ENCODE assay signal across 25 cellular contexts in the genomic region with DNA sequence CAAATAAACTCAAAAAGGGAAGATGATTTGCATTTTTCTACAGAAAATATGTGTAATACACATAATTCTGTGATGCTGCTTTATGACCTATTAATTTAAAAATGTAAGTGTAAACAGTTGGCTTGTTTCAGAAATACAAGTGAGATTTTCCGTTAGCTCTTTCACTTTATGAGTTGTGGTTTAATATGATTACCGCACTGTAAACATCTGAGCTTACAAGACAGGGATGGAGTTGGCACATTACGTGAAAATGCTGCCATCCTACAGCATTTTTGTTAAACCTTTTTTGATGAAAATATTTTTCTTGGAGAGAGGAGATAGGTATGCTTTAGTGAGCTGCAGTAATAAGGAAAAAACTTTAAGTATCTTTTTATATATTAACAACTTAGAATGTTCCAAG.
A peak's percentile ranks its signal among the peaks of the same experiment; 100 is the strongest.
DNase-seq lines count a peak whose midpoint lies in the region; TF ChIP-seq lines count a peak whose summit lies in the region.
"Had no signal": no experiment of that assay in that cellular context is flagged by ENCODE, and none has a peak within 500 bp of the region (broad histone marks: within the 10 kb centered on the region; RNA-seq: fewer than 3 reads in every experiment).

No MANE protein-coding gene starts in this region.

- H3K36me3 ChIP-seq in MG63 = no peaks in the 10 kb centered on the region
- H3K36me3 ChIP-seq in fibroblast of lung (ENCODE audit: control insufficient read depth, insufficient read depth, low read length) = no peaks in the 10 kb centered on the region
- H3K36me3 ChIP-seq: BLaER1 treated with 17β-estradiol and CSF1 and Interleukin-3, amounts not matched to agents 10 nM and 100 nM had no signal

- H3K9me3 Mint-ChIP-seq in osteocyte (ENCODE audit: unreplicated experiment) (peaks cover 25% of the 10 kb centered on the region), type B pancreatic cell (no peaks in the 10 kb centered on the region)
- H3K9me3 Mint-ChIP-seq: GM23338 had no signal

- H3K27ac ChIP-seq in fibroblast of lung (ENCODE audit: insufficient read depth, low read length) = no peak overlapping the region
- H3K27ac ChIP-seq: BLaER1 treated with 17β-estradiol and CSF1 and Interleukin-3, amounts not matched to agents 10 nM and 100 nM; KMS-11; RWPE1 had no signal

- no peak overlapping the region for H3K9ac ChIP-seq in fibroblast of lung (ENCODE audit: insufficient read depth, low read length)
- H3K9ac ChIP-seq: BLaER1 treated with 17β-estradiol and CSF1 and Interleukin-3, amounts not matched to agents 10 nM and 100 nM; KMS-11 had no signal

- no peaks in the 10 kb centered on the region for H3K79me2 ChIP-seq in fibroblast of lung (ENCODE audit: control insufficient read depth, insufficient read depth, low read length)

- H3K4me1 Mint-ChIP-seq in osteocyte (ENCODE audit: unreplicated experiment) (peaks cover 57% of the 10 kb centered on the region), type B pancreatic cell (ENCODE audit: unreplicated experiment) (no peaks in the 10 kb centered on the region)
- H3K4me1 Mint-ChIP-seq: CD4-positive, alpha-beta memory T cell; IgD-negative memory B cell had no signal

- peak; percentile 82 for DNase-seq in H4 (ENCODE audit: low spot score)
- peak; percentile 50 for DNase-seq in MG63
- peak in 1 of 2 donors; percentile 63 for DNase-seq in fibroblast of lung (ENCODE audit: low read depth in 2 of 2)
- no peak for DNase-seq in osteocyte (ENCODE audit: extremely low spot score, unreplicated experiment)
- DNase-seq in NCI-H345 treated with DMSO at 0.1 percent for 48 hours (lab: John Stamatoyannopoulos, UW; ENCODE audit: unreplicated experiment) = no peak
- DNase-seq in HUDEP-2 (lab: John Stamatoyannopoulos, UW; ENCODE audit: unreplicated experiment in 76 of 76) = no peak
- DNase-seq in type B pancreatic cell (ENCODE audit: extremely low spot score, unreplicated experiment) = no peak
- no peak for DNase-seq in DMS53 (lab: John Stamatoyannopoulos, UW)
- DNase-seq: AML-193; CD4-positive, alpha-beta memory T cell; COR-L47; DMS 273 treated with DMSO at 0.1 percent for 48 hours; DND-41; NCI-H1092 treated with DMSO at 0.1 percent for 48 hours; NCI-H1436; NCI-H1930; NCI-H446 treated with DMSO at 0.1 percent for 48 hours; NCI-H526 treated with DMSO at 0.1 percent for 48 hours; SHP77; T-helper 1 cell had no signal

- no peak overlapping the region for H2AFZ ChIP-seq in fibroblast of lung (ENCODE audit: low read length)

- H3K36me3 Mint-ChIP-seq in osteocyte (ENCODE audit: unreplicated experiment) = peaks cover 3% of the 10 kb centered on the region
- H3K36me3 Mint-ChIP-seq in type B pancreatic cell = peaks cover 3% of the 10 kb centered on the region
- H3K36me3 Mint-ChIP-seq: CD4-positive, alpha-beta memory T cell; IgD-negative memory B cell had no signal

- H3K27ac Mint-ChIP-seq in osteocyte (ENCODE audit: unreplicated experiment) (peak overlapping the region; percentile 81), type B pancreatic cell (no peak overlapping the region)
- H3K27ac Mint-ChIP-seq: CD4-positive, alpha-beta memory T cell; GM23338; IgD-negative memory B cell had no signal

- H3K27me3 ChIP-seq in MG63 (no peaks in the 10 kb centered on the region), fibroblast of lung (ENCODE audit: control insufficient read depth, insufficient read depth, low read length) (no peaks in the 10 kb centered on the region)
- H3K27me3 ChIP-seq: BLaER1 treated with 17β-estradiol and CSF1 and Interleukin-3, amounts not matched to agents 10 nM and 100 nM had no signal

- TF ChIP-seq CTCF in fibroblast of lung (conservative IDR thresholded peaks at IDR 0.05 in 1 of 2, IDR thresholded peaks at IDR 0.05 in 1 of 2; ENCODE audit: low read depth in 1 of 2, low read length in 2 of 2) = no peak
- no peak for TF ChIP-seq CTCF in osteocyte (IDR thresholded peaks at IDR 0.05)
- no peak for TF ChIP-seq CTCF in type B pancreatic cell (conservative IDR thresholded peaks at IDR 0.05)

- no peaks in the 10 kb centered on the region for H3K4me1 ChIP-seq in fibroblast of lung (ENCODE audit: control insufficient read depth, extremely low read depth, insufficient read depth, low read length)
- H3K4me1 ChIP-seq: BLaER1 treated with 17β-estradiol and CSF1 and Interleukin-3, amounts not matched to agents 10 nM and 100 nM had no signal

- peaks cover 3% of the 10 kb centered on the region; the same call in 1 of the 2 replicates for H3K9me3 ChIP-seq in MG63
- H3K9me3 ChIP-seq in fibroblast of lung (ENCODE audit: control insufficient read depth, insufficient read depth, low read depth, low read length) = no peaks in the 10 kb centered on the region
- H3K9me3 ChIP-seq: BLaER1 treated with 17β-estradiol and CSF1 and Interleukin-3, amounts not matched to agents 10 nM and 100 nM had no signal

- H3K4me3 ChIP-seq in MG63 = no peak overlapping the region
- H3K4me3 ChIP-seq in fibroblast of lung (replicated peaks in 1 of 4; ENCODE audit: control extremely low read depth in 1 of 4, insufficient read depth in 1 of 4, low read depth in 3 of 4, low read length in 4 of 4) = no peak overlapping the region
- H3K4me3 ChIP-seq: BLaER1 treated with 17β-estradiol and CSF1 and Interleukin-3, amounts not matched to agents 10 nM and 100 nM; GM23338 had no signal

- H4K20me1 ChIP-seq in fibroblast of lung (ENCODE audit: control insufficient read depth, extremely low read depth, insufficient read depth, low read length) = no peaks in the 10 kb centered on the region
- H4K20me1 ChIP-seq: BLaER1 treated with 17β-estradiol and CSF1 and Interleukin-3, amounts not matched to agents 10 nM and 100 nM had no signal

- H3K27me3 Mint-ChIP-seq in osteocyte (ENCODE audit: unreplicated experiment) (no peaks in the 10 kb centered on the region), type B pancreatic cell (no peaks in the 10 kb centered on the region)
- H3K27me3 Mint-ChIP-seq: CD4-positive, alpha-beta memory T cell; IgD-negative memory B cell had no signal

- H3K4me3 Mint-ChIP-seq in osteocyte (ENCODE audit: unreplicated experiment) (no peak overlapping the region), type B pancreatic cell (no peak overlapping the region)
- H3K4me3 Mint-ChIP-seq: CD4-positive, alpha-beta memory T cell; GM23338; IgD-negative memory B cell had no signal

- peak overlapping the region; percentile 2 for H3K4me2 ChIP-seq in fibroblast of lung (ENCODE audit: extremely low read depth, insufficient read depth, low read length)
- H3K4me2 ChIP-seq: BLaER1 treated with 17β-estradiol and CSF1 and Interleukin-3, amounts not matched to agents 10 nM and 100 nM; GM23338; KMS-11 had no signal

Comparison
In these comparisons a context has a peak if more than half of its experiments do, and no peak if none do; other contexts are left out.
1. DNase-seq: peak in H4 (single experiment) and MG63 (single experiment); none in osteocyte (single experiment), NCI-H345 treated with DMSO at 0.1 percent for 48 hours (single experiment), HUDEP-2 (0 of 76), type B pancreatic cell (single experiment) and DMS53 (single experiment).